In the genomic region with DNA sequence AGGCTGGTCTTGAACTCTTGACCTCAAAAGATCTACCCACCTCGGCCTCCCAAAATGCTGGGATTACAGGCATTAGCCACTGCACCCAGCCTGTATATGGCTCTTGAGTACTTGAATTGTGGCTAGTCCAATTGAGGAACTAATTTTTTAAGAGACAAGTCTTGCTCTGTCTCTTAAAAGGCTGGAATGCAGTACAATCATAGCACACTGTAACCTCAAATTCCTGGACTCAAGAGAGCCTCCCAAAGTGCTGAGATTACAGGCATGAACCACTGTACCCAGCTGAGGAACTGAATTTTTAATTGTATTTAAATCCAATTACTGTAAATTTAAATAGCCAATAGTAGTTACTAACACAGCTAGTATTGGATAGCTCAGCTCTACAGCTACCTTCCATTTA, we compare ENCODE assay signal across 23 cellular contexts.
"Had no signal": no experiment of that assay in that cellular context is flagged by ENCODE, and none has a peak within 500 bp of the region (broad histone marks: within the 10 kb centered on the region; RNA-seq: fewer than 3 reads in every experiment).

No MANE protein-coding gene starts in this region.

- H3K27me3 Mint-ChIP-seq: activated CD4-positive, alpha-beta memory T cell treated with anti-CD3 and anti-CD28 coated beads, Interleukin-2, amount 10 ng/mL, durations not matched to agents 7 days and 5 days; dendritic cell treated with granulocyte-macrophage colony-stimulating factor and Interleukin-4, amounts not matched to agents 40 ng/mL and 50 ng/mL, for 4 days; T-helper 17 cell had no signal

- H3K27ac ChIP-seq: adrenal gland, cardiac muscle cell, gastrocnemius medialis, neutrophil, pancreas, psoas muscle, right atrium auricular region, thoracic aorta, upper lobe of left lung had no signal

- H3K27ac Mint-ChIP-seq: activated CD4-positive, alpha-beta memory T cell treated with anti-CD3 and anti-CD28 coated beads, Interleukin-2, amount 10 ng/mL, durations not matched to agents 7 days and 5 days; dendritic cell treated with granulocyte-macrophage colony-stimulating factor and Interleukin-4, amounts not matched to agents 40 ng/mL and 50 ng/mL, for 4 days; nephron; T-helper 17 cell had no signal

- H3K4me1 ChIP-seq: gastrocnemius medialis, psoas muscle, right atrium auricular region had no signal

- H3K4me3 ChIP-seq: adrenal gland, cardiac muscle cell, gastrocnemius medialis, pancreas, psoas muscle, right atrium auricular region, thoracic aorta, upper lobe of left lung had no signal

- H3K4me1 Mint-ChIP-seq: nephron had no signal

- H3K4me3 Mint-ChIP-seq: activated CD4-positive, alpha-beta memory T cell treated with anti-CD3 and anti-CD28 coated beads, Interleukin-2, amount 10 ng/mL, durations not matched to agents 7 days and 5 days; dendritic cell treated with granulocyte-macrophage colony-stimulating factor and Interleukin-4, amounts not matched to agents 40 ng/mL and 50 ng/mL, for 4 days; nephron; T-helper 17 cell had no signal

- H3K27me3 ChIP-seq: adrenal gland, cardiac muscle cell, gastrocnemius medialis, neutrophil, pancreas, right atrium auricular region, upper lobe of left lung had no signal

- DNase-seq: activated CD4-positive, alpha-beta memory T cell treated with anti-CD3 and anti-CD28 coated beads, Interleukin-2, amount 10 ng/mL, durations not matched to agents 7 days and 5 days; activated CD4-positive, alpha-beta T cell treated with anti-CD3 and anti-CD28 coated beads for 4 hours; activated CD4-positive, CD25-positive, alpha-beta regulatory T cell; adrenal gland; effector CD8-positive, alpha-beta T cell; erythroblast; gastrocnemius medialis; hippocampal formation; left cardiac atrium; mesenchymal stem cell; pancreas; psoas muscle; stimulated activated CD4-positive, alpha-beta T cell treated with anti-CD3 and anti-CD28 coated beads, Interleukin-4, amount 100 ng/mL, for 24 hours; stimulated activated naive CD4-positive, alpha-beta T cell treated with Interleukin-2 at 50 U/mL for 16 hours; SW 1271; T-helper 17 cell; upper lobe of left lung had no signal

- H3K9me3 ChIP-seq: gastrocnemius medialis, neutrophil, pancreas, psoas muscle, right atrium auricular region, thoracic aorta, upper lobe of left lung had no signal

- H3K9me3 Mint-ChIP-seq: activated CD4-positive, alpha-beta memory T cell treated with anti-CD3 and anti-CD28 coated beads, Interleukin-2, amount 10 ng/mL, durations not matched to agents 7 days and 5 days; dendritic cell treated with granulocyte-macrophage colony-stimulating factor and Interleukin-4, amounts not matched to agents 40 ng/mL and 50 ng/mL, for 4 days had no signal
